ENCODE assay signal across 8 cellular contexts in the genomic region with DNA sequence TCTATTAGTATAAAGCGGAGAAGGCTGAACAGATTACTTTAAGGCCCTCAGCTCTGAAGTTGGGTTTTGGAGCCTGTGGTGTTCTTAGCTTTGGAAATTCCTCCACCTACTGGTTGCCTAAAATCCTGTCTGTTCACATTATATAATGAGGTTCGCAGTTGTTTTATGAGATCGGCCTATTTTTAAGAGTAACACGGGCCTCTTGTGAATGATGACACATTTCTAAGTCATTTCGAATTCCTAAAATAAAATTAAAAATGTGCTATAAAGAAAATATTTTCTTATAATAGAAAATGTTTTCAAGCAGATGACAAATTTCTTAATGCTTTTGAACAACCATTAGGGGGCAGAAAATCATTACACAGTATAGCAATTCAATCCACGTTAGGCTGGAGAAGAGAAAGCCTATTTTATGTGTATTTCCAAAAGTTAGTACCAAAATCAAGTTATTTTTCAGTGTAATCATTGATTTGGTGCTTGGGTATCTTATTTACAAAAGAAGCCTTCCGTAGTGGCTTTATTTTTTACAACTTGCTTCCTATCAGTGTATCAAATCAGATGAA. TPM values are rescaled to one million over a fixed set of nuclear protein-coding genes. Genes with fewer than 3 reads are reported as not detected.
DNase-seq lines count a peak whose midpoint lies in the region; ATAC-seq and TF ChIP-seq lines count a peak whose summit lies in the region.

No MANE protein-coding gene starts in this region.

- H3K4me1 ChIP-seq in heart left ventricle (peaks cover 0 to 20% (median 8%) of the 10 kb centered on the region in 12 donors), psoas muscle (peaks cover 10% of the 10 kb centered on the region)

- 7 to 8% (median 8%) methylated on average over 7 of the region's 7 CpGs for WGBS in heart left ventricle, 4 donors
- WGBS in psoas muscle, 3 donors: 3 to 7% (median 4%) methylated on average over 7 of the region's 7 CpGs

- intact Hi-C loops in heart left ventricle (cut with DNase I) (loop anchor here in 9 of 10 donors (1.0 to 10.0 kb wide), 11 partner anchors 120 to 428 kb away; partner anchors contain the start of gene RBM24 (in 6 of the 9)), psoas muscle (cut with DNase I) (loop anchor here (2.0 to 10.0 kb wide), 3 partner anchors 220 to 428 kb away; no protein-coding TSS in a partner anchor)

- peak overlapping the region in 11 of 12 donors; percentile 22 to 78 (median 74) for H3K27ac ChIP-seq in heart left ventricle
- peak overlapping the region; percentile 76 for H3K27ac ChIP-seq in psoas muscle

- no peak overlapping the region for H3K4me3 ChIP-seq in GM12864 (ENCODE audit: low read depth, low read length)
- peak overlapping the region in 9 of 12 donors; percentile 12 to 48 (median 34) for H3K4me3 ChIP-seq in heart left ventricle
- H3K4me3 ChIP-seq in psoas muscle: peak overlapping the region; percentile 39

- H3K36me3 Mint-ChIP-seq in activated naive CD8-positive, alpha-beta T cell treated with anti-CD3 and anti-CD28 coated beads, Interleukin-2, amount 50 U/mL, for 24 hours (ENCODE audit: low read depth): no peaks in the 10 kb centered on the region

- H3K27ac Mint-ChIP-seq in activated naive CD8-positive, alpha-beta T cell treated with anti-CD3 and anti-CD28 coated beads, Interleukin-2, amount 50 U/mL, for 24 hours: no peak overlapping the region

- no peak for TF ChIP-seq POLR2A in heart left ventricle (IDR thresholded peaks at IDR 0.05)

- H3K9me3 Mint-ChIP-seq in activated naive CD8-positive, alpha-beta T cell treated with anti-CD3 and anti-CD28 coated beads, Interleukin-2, amount 50 U/mL, for 24 hours: no peaks in the 10 kb centered on the region

- peaks cover 9% of the 10 kb centered on the region for H3K4me1 Mint-ChIP-seq in activated naive CD8-positive, alpha-beta T cell treated with anti-CD3 and anti-CD28 coated beads, Interleukin-2, amount 50 U/mL, for 24 hours

- ATAC-seq in HG03095 (IDR thresholded peaks at IDR 0.05; ENCODE audit: unreplicated experiment): peak; percentile 55
- ATAC-seq in activated naive CD8-positive, alpha-beta T cell treated with anti-CD3 and anti-CD28 coated beads, Interleukin-2, amount 50 U/mL, for 24 hours: peak; percentile 60
- ATAC-seq in heart left ventricle: peak; percentile 77 to 90 (median 86)
- ATAC-seq in psoas muscle: peak; percentile 74 to 85 (median 80)

- H3K9me3 ChIP-seq in heart left ventricle: no peaks in the 10 kb centered on the region
- H3K9me3 ChIP-seq in psoas muscle: peaks cover 3% of the 10 kb centered on the region

- H3K36me3 ChIP-seq in heart left ventricle: no peaks in the 10 kb centered on the region
- H3K36me3 ChIP-seq in psoas muscle (ENCODE audit: insufficient read depth in 1 of 2, low read depth in 1 of 2): no peaks in the 10 kb centered on the region

- H3K27me3 ChIP-seq in heart left ventricle: peaks cover 0 to 4% (median 0%) of the 10 kb centered on the region in 9 donors
- no peaks in the 10 kb centered on the region for H3K27me3 ChIP-seq in psoas muscle (ENCODE audit: insufficient read depth in 3 of 3, low read length in 2 of 3)

- H3K4me3 Mint-ChIP-seq in activated naive CD8-positive, alpha-beta T cell treated with anti-CD3 and anti-CD28 coated beads, Interleukin-2, amount 50 U/mL, for 24 hours: no peak overlapping the region

- TF ChIP-seq CTCF in GM12864 (IDR thresholded peaks at IDR 0.05; ENCODE audit: low read depth, low read length, missing control alignments) (peak; percentile 38), heart left ventricle (IDR thresholded peaks at IDR 0.05) (peak; percentile 59 to 92 (median 82)), psoas muscle (IDR thresholded peaks at IDR 0.05) (peak; percentile 81)

- H3K27me3 Mint-ChIP-seq in activated naive CD8-positive, alpha-beta T cell treated with anti-CD3 and anti-CD28 coated beads, Interleukin-2, amount 50 U/mL, for 24 hours: peaks cover 10% of the 10 kb centered on the region

- DNase-seq in A172 (ENCODE audit: low spot score) (peak; percentile 68), GM12864 (ENCODE audit: low read depth) (no peak), NCI-H226 (peak; percentile 48), heart left ventricle (peak in 2 of 5 donors; percentile 43 to 52), psoas muscle (no peak), T-helper 9 cell (no peak)
- DNase-seq in activated naive CD8-positive, alpha-beta T cell treated with anti-CD3 and anti-CD28 coated beads, Interleukin-2, amount 50 U/mL, for 24 hours: no peak

RNA-seq across cellular contexts. Expression of gene FAM8A1, which starts 15.8 kb away (rescaled TPM):
- total RNA-seq in A172 (2014; rRNA removed; shearing (Covaris generic)): 14.5 and 19.8 TPM in 2 replicates
- total RNA-seq in heart left ventricle: 10 to 100 TPM; 14.9 to 24.5 (median 17.5) TPM
- polyA plus RNA-seq in heart left ventricle: 10 to 100 TPM in 1 of 2 donors, 1 to 10 TPM in 1; 9.1 to 14.9 TPM
- total RNA-seq in psoas muscle: 10 to 100 TPM; 16.4 to 21.6 (median 18.6) TPM
- polyA plus RNA-seq in psoas muscle: 10 to 100 TPM; 10.2 to 47.2 (median 12.8) TPM

Comparison
In these comparisons a context has a peak if more than half of its experiments do, and no peak if none do; other contexts are left out.
1. DNase-seq: peak in A172 (single experiment) and NCI-H226 (single experiment); none in GM12864 (single experiment), activated naive CD8-positive, alpha-beta T cell treated with anti-CD3 and anti-CD28 coated beads, Interleukin-2, amount 50 U/mL, for 24 hours (single experiment), psoas muscle (0 of 2) and T-helper 9 cell (single experiment).
2. Peak in every context shown above with its lines, with median percentiles within 50 percentile points of each other: CTCF ChIP-seq and ATAC-seq.